Comparison of ENCODE assay signal across 29 cellular contexts in genomic region chr4:183632689-183633088, GRCh38.
"Had no signal": no experiment of that assay in that cellular context is flagged by ENCODE, and none has a peak within 500 bp of the region (broad histone marks: within the 10 kb centered on the region; RNA-seq: fewer than 3 reads in every experiment).

No MANE protein-coding gene starts in this region.

- H3K27ac Mint-ChIP-seq: activated CD8-positive, alpha-beta T cell treated with anti-CD3 and anti-CD28 coated beads for 36 hours; activated naive CD4-positive, alpha-beta T cell treated with anti-CD3 and anti-CD28 coated beads, Interleukin-2, amount 50 U/mL, for 24 hours; activated naive CD8-positive, alpha-beta T cell treated with anti-CD3 and anti-CD28 coated beads, Interleukin-2, amount 50 U/mL, for 24 hours; activated T-helper 17 cell treated with anti-CD3 and anti-CD28 coated beads, Interleukin-2, amount 50 U/mL, for 72 hours; immature natural killer cell; mesothelial cell of epicardium; naive B cell; stimulated activated naive B cell treated with anti-CD40 and anti-IgM and Interleukin-4, amounts not matched to agents 10 μg/mL and 1 μg/mL and 100 μg/mL, for 72 hours; T-cell had no signal

- H3K36me3 ChIP-seq: breast epithelium, right atrium auricular region, stomach, suprapubic skin, transverse colon, uterus had no signal

- H3K9me3 ChIP-seq: breast epithelium, right atrium auricular region, stomach, suprapubic skin, transverse colon, uterus had no signal

- H3K4me3 Mint-ChIP-seq: activated CD8-positive, alpha-beta T cell treated with anti-CD3 and anti-CD28 coated beads for 36 hours; activated naive CD4-positive, alpha-beta T cell treated with anti-CD3 and anti-CD28 coated beads, Interleukin-2, amount 50 U/mL, for 24 hours; activated naive CD8-positive, alpha-beta T cell treated with anti-CD3 and anti-CD28 coated beads, Interleukin-2, amount 50 U/mL, for 24 hours; activated T-cell treated with anti-CD3 and anti-CD28 coated beads, Interleukin-2, amount 50 U/mL, for 4 hours; activated T-helper 17 cell treated with anti-CD3 and anti-CD28 coated beads, Interleukin-2, amount 50 U/mL, for 72 hours; immature natural killer cell; mesothelial cell of epicardium; naive B cell; stimulated activated naive B cell treated with anti-CD40 and anti-IgM and Interleukin-4, amounts not matched to agents 10 μg/mL and 1 μg/mL and 100 μg/mL, for 72 hours; T-cell had no signal

- H3K27ac ChIP-seq: breast epithelium, right atrium auricular region, stomach, suprapubic skin, transverse colon, uterus had no signal

- H3K36me3 Mint-ChIP-seq: activated naive CD4-positive, alpha-beta T cell treated with anti-CD3 and anti-CD28 coated beads, Interleukin-2, amount 50 U/mL, for 24 hours; immature natural killer cell; mesothelial cell of epicardium; naive B cell; T-cell had no signal

- H3K4me1 Mint-ChIP-seq: immature natural killer cell; naive B cell; stimulated activated naive B cell treated with anti-CD40 and anti-IgM and Interleukin-4, amounts not matched to agents 10 μg/mL and 1 μg/mL and 100 μg/mL, for 72 hours had no signal

- H3K4me1 ChIP-seq: breast epithelium, uterus had no signal

- H3K4me2 ChIP-seq: smooth muscle cell had no signal

- H3K27me3 ChIP-seq: breast epithelium, right atrium auricular region, stomach, suprapubic skin, transverse colon, uterus had no signal

- H3K27me3 Mint-ChIP-seq: activated CD8-positive, alpha-beta T cell treated with anti-CD3 and anti-CD28 coated beads for 36 hours; activated T-helper 17 cell treated with anti-CD3 and anti-CD28 coated beads, Interleukin-2, amount 50 U/mL, for 72 hours; stimulated activated naive B cell treated with anti-CD40 and anti-IgM and Interleukin-4, amounts not matched to agents 10 μg/mL and 1 μg/mL and 100 μg/mL, for 72 hours; T-cell had no signal

- DNase-seq: activated CD4-positive, alpha-beta T cell treated with anti-CD3 and anti-CD28 coated beads, Interleukin-2, amount 50 U/mL, for 1 hour; activated CD8-positive, alpha-beta T cell treated with anti-CD3 and anti-CD28 coated beads for 36 hours; activated gamma-delta T cell treated with Interleukin-2 at 50 U/mL for 16 hours; activated naive CD8-positive, alpha-beta T cell treated with anti-CD3 and anti-CD28 coated beads, Interleukin-2, amount 50 U/mL, for 24 hours; activated T-cell treated with anti-CD3 and anti-CD28 coated beads, Interleukin-2, amount 50 U/mL, for 4 hours; central memory CD4-positive, alpha-beta T cell; foreskin fibroblast; hippocampal formation; immature natural killer cell; kidney; left colon; mammary epithelial cell; naive B cell; occipital lobe; stimulated activated CD4-positive, alpha-beta T cell treated with anti-CD3 and anti-CD28 coated beads, Interleukin-1b, Interleukin-23, amount 100 ng/mL, for 48 hours; stimulated activated CD4-positive, alpha-beta T cell treated with anti-CD3 and anti-CD28 coated beads, Interleukin-4, amount 100 ng/mL, for 4 hours; stimulated activated CD8-positive, alpha-beta memory T cell treated with anti-CD3 and anti-CD28 coated beads, Interleukin-4, amount 100 ng/mL, for 48 hours; stimulated activated naive B cell treated with anti-CD40 and anti-IgM and Interleukin-4, amounts not matched to agents 10 μg/mL and 1 μg/mL and 100 μg/mL, for 72 hours; stomach; T-cell; transverse colon; uterus had no signal

- ATAC-seq: activated CD8-positive, alpha-beta T cell treated with anti-CD3 and anti-CD28 coated beads for 36 hours; activated naive CD8-positive, alpha-beta T cell treated with anti-CD3 and anti-CD28 coated beads, Interleukin-2, amount 50 U/mL, for 24 hours; activated T-cell treated with anti-CD3 and anti-CD28 coated beads, Interleukin-2, amount 50 U/mL, for 4 hours; left colon; stimulated activated naive B cell treated with anti-CD40 and anti-IgM and Interleukin-4, amounts not matched to agents 10 μg/mL and 1 μg/mL and 100 μg/mL, for 72 hours; T-cell had no signal

- H3K4me3 ChIP-seq: breast epithelium, right atrium auricular region, smooth muscle cell, stomach, suprapubic skin, transverse colon, uterus had no signal

- H3K9me3 Mint-ChIP-seq: activated CD8-positive, alpha-beta T cell treated with anti-CD3 and anti-CD28 coated beads for 36 hours; activated naive CD4-positive, alpha-beta T cell treated with anti-CD3 and anti-CD28 coated beads, Interleukin-2, amount 50 U/mL, for 24 hours; activated naive CD8-positive, alpha-beta T cell treated with anti-CD3 and anti-CD28 coated beads, Interleukin-2, amount 50 U/mL, for 24 hours; activated T-cell treated with anti-CD3 and anti-CD28 coated beads, Interleukin-2, amount 50 U/mL, for 4 hours; activated T-helper 17 cell treated with anti-CD3 and anti-CD28 coated beads, Interleukin-2, amount 50 U/mL, for 72 hours; immature natural killer cell; mesothelial cell of epicardium; naive B cell; stimulated activated naive B cell treated with anti-CD40 and anti-IgM and Interleukin-4, amounts not matched to agents 10 μg/mL and 1 μg/mL and 100 μg/mL, for 72 hours; T-cell had no signal
